Comparison of ENCODE assay signal across 1 cellular context in the genomic region with DNA sequence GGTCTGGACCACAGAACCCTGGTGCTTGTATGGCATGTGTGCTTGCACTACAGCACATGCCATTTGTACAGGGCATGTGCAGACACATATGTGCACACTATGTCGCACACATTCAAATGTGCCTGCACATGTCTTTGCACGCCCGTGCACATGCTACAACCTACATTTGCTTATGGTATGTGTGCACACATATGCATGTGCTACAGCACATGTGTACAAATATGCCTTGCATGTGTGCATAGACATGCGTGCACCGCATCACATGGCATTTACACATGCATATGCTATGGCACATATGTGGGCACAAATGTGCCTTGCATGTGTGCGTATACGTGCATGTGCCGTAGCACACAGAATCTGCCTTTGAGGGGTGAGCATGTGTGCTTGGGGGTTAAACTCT.
TF ChIP-seq lines count a peak whose summit lies in the region.

No MANE protein-coding gene starts in this region.

TF ChIP-seq in WTC11, 78 proteins besides CTCF, POLR2A, EP300 and RAD21:
- TF ChIP-seq AR (CRISPR knock-in tag; IDR thresholded peaks at IDR 0.05) (no peak), ESRRA (CRISPR knock-in tag; IDR thresholded peaks at IDR 0.05; ENCODE audit: borderline replicate concordance) (no peak), SMAD4 (CRISPR knock-in tag; IDR thresholded peaks at IDR 0.05) (0 out of 2 replicates have a peak, but pooled peaks have one; percentile 28), ZNF219 (CRISPR knock-in tag; IDR thresholded peaks at IDR 0.05; ENCODE audit: borderline replicate concordance) (no peak)
